Comparison of ENCODE assay signal across 15 cellular contexts in genomic region chr20:1631309-1632227, GRCh38. TPM values are rescaled to one million over a fixed set of nuclear protein-coding genes. Genes with fewer than 3 reads are reported as not detected.
DNase-seq lines count a peak whose midpoint lies in the region; ATAC-seq and TF ChIP-seq lines count a peak whose summit lies in the region.
"Had no signal": no experiment of that assay in that cellular context is flagged by ENCODE, and none has a peak within 500 bp of the region (broad histone marks: within the 10 kb centered on the region; RNA-seq: fewer than 3 reads in every experiment).

No MANE protein-coding gene starts in this region.

- H3K36me3 ChIP-seq in naive thymus-derived CD4-positive, alpha-beta T cell (ENCODE audit: control insufficient read depth in 2 of 3, insufficient read depth in 3 of 3, low read length in 3 of 3): peaks cover 0 to 53% (median 23%) of the 10 kb centered on the region in 3 experiments

- peak; percentile 40 for DNase-seq in activated CD4-positive, alpha-beta T cell treated with anti-CD3 and anti-CD28 coated beads, Interleukin-2, amount 10 ng/mL, durations not matched to agents 24 days and 14 days
- DNase-seq in activated CD4-positive, alpha-beta T cell treated with anti-CD3 and anti-CD28 coated beads, Interleukin-2, amount 50 U/mL, for 4 hours: no peak
- DNase-seq in NB4 (ENCODE audit: low read depth) (peak; percentile 87), Right ventricle myocardium superior (no peak), cardiac septum (ENCODE audit: low spot score) (no peak), NCI-H2227 (lab: John Stamatoyannopoulos, UW; ENCODE audit: unreplicated experiment) (no peak)
- no peak for DNase-seq in activated naive CD8-positive, alpha-beta T cell treated with anti-CD3 and anti-CD28 coated beads, Interleukin-2, amount 10 ng/mL, durations not matched to agents 7 days and 5 days
- no peak for DNase-seq in naive thymus-derived CD4-positive, alpha-beta T cell
- DNase-seq: DMS53, hippocampal formation, NCI-H1092, NCI-H2227 treated with DMSO at 0.1 percent for 48 hours had no signal

- no peaks in the 10 kb centered on the region for H3K9me3 Mint-ChIP-seq in activated CD4-positive, alpha-beta T cell treated with anti-CD3 and anti-CD28 coated beads, Interleukin-2, amount 10 ng/mL, durations not matched to agents 24 days and 14 days
- no peaks in the 10 kb centered on the region for H3K9me3 Mint-ChIP-seq in activated naive CD8-positive, alpha-beta T cell treated with anti-CD3 and anti-CD28 coated beads, Interleukin-2, amount 10 ng/mL, durations not matched to agents 7 days and 5 days
- no peaks in the 10 kb centered on the region for H3K9me3 Mint-ChIP-seq in naive thymus-derived CD4-positive, alpha-beta T cell

- H3K36me3 Mint-ChIP-seq in activated CD4-positive, alpha-beta T cell treated with anti-CD3 and anti-CD28 coated beads, Interleukin-2, amount 10 ng/mL, durations not matched to agents 24 days and 14 days (ENCODE audit: low read depth): peaks cover 77% of the 10 kb centered on the region
- peaks cover 67% of the 10 kb centered on the region for H3K36me3 Mint-ChIP-seq in activated naive CD8-positive, alpha-beta T cell treated with anti-CD3 and anti-CD28 coated beads, Interleukin-2, amount 10 ng/mL, durations not matched to agents 7 days and 5 days
- peaks cover 30 to 69% (median 46%) of the 10 kb centered on the region in 5 donors for H3K36me3 Mint-ChIP-seq in naive thymus-derived CD4-positive, alpha-beta T cell
- H3K36me3 Mint-ChIP-seq: brain, mesothelial cell of epicardium had no signal

- peak overlapping the region; percentile 35 for H3K4me3 Mint-ChIP-seq in activated CD4-positive, alpha-beta T cell treated with anti-CD3 and anti-CD28 coated beads, Interleukin-2, amount 10 ng/mL, durations not matched to agents 24 days and 14 days
- H3K4me3 Mint-ChIP-seq in activated naive CD8-positive, alpha-beta T cell treated with anti-CD3 and anti-CD28 coated beads, Interleukin-2, amount 10 ng/mL, durations not matched to agents 7 days and 5 days: peak overlapping the region; percentile 24
- peak overlapping the region in 8 of 10 donors; percentile 16 to 77 (median 61) for H3K4me3 Mint-ChIP-seq in naive thymus-derived CD4-positive, alpha-beta T cell
- H3K4me3 Mint-ChIP-seq: brain, mesothelial cell of epicardium had no signal

- CTCF ChIA-PET in naive thymus-derived CD4-positive, alpha-beta T cell (lab: Charles Lee): interaction anchor here (0.6 to 1.0 kb wide), 2 partner anchors 102 to 104 kb away, joined by 3 to 4 read pairs; no protein-coding TSS in a partner anchor

- H3K4me3 ChIP-seq in NB4 (ENCODE audit: low read depth, low read length): no peak overlapping the region
- H3K4me3 ChIP-seq in naive thymus-derived CD4-positive, alpha-beta T cell (ENCODE audit: low read length): no peak overlapping the region

- H3K27me3 Mint-ChIP-seq in activated CD4-positive, alpha-beta T cell treated with anti-CD3 and anti-CD28 coated beads, Interleukin-2, amount 10 ng/mL, durations not matched to agents 24 days and 14 days: no peaks in the 10 kb centered on the region
- no peaks in the 10 kb centered on the region for H3K27me3 Mint-ChIP-seq in activated naive CD8-positive, alpha-beta T cell treated with anti-CD3 and anti-CD28 coated beads, Interleukin-2, amount 10 ng/mL, durations not matched to agents 7 days and 5 days
- no peaks in the 10 kb centered on the region for H3K27me3 Mint-ChIP-seq in naive thymus-derived CD4-positive, alpha-beta T cell

- intact Hi-C loops in activated CD4-positive, alpha-beta T cell treated with anti-CD3 and anti-CD28 coated beads, Interleukin-2, amount 10 ng/mL, durations not matched to agents 24 days and 14 days (cut with micrococcal nuclease): no loop called here
- intact Hi-C loops in naive thymus-derived CD4-positive, alpha-beta T cell (cut with micrococcal nuclease): loop anchor here in 1 of 2 donors (1.0 kb wide), 1 partner anchor 9 kb away; no protein-coding TSS in a partner anchor
- intact Hi-C loops in Right ventricle myocardium superior (cut with DNase I) (no loop called here), cardiac septum (cut with DNase I) (no loop called here)

- H3K27ac Mint-ChIP-seq in activated CD4-positive, alpha-beta T cell treated with anti-CD3 and anti-CD28 coated beads, Interleukin-2, amount 10 ng/mL, durations not matched to agents 24 days and 14 days: peak overlapping the region; percentile 70
- peak overlapping the region; percentile 62 for H3K27ac Mint-ChIP-seq in activated naive CD8-positive, alpha-beta T cell treated with anti-CD3 and anti-CD28 coated beads, Interleukin-2, amount 10 ng/mL, durations not matched to agents 7 days and 5 days
- peak overlapping the region in 8 of 9 donors; percentile 52 to 94 (median 91) for H3K27ac Mint-ChIP-seq in naive thymus-derived CD4-positive, alpha-beta T cell
- H3K27ac Mint-ChIP-seq: brain, mesothelial cell of epicardium had no signal

- peak overlapping the region; percentile 42 for H3K27ac ChIP-seq in naive thymus-derived CD4-positive, alpha-beta T cell (ENCODE audit: low read depth, low read length)

- H3K9me3 ChIP-seq in naive thymus-derived CD4-positive, alpha-beta T cell (ENCODE audit: control insufficient read depth in 2 of 3, low read length in 3 of 3): no peaks in the 10 kb centered on the region

- no peak for TF ChIP-seq POLR2A in NB4 (IDR thresholded peaks at IDR 0.05; ENCODE audit: extremely low read depth, insufficient read length)

- H3K27me3 ChIP-seq in naive thymus-derived CD4-positive, alpha-beta T cell (ENCODE audit: control insufficient read depth in 2 of 2, insufficient read depth in 2 of 2, low read length in 2 of 2): no peaks in the 10 kb centered on the region

- peaks cover 35% of the 10 kb centered on the region for H3K4me1 Mint-ChIP-seq in activated CD4-positive, alpha-beta T cell treated with anti-CD3 and anti-CD28 coated beads, Interleukin-2, amount 10 ng/mL, durations not matched to agents 24 days and 14 days
- peaks cover 38% of the 10 kb centered on the region for H3K4me1 Mint-ChIP-seq in activated naive CD8-positive, alpha-beta T cell treated with anti-CD3 and anti-CD28 coated beads, Interleukin-2, amount 10 ng/mL, durations not matched to agents 7 days and 5 days
- H3K4me1 Mint-ChIP-seq in naive thymus-derived CD4-positive, alpha-beta T cell: peaks cover 32 to 74% (median 65%) of the 10 kb centered on the region in 7 donors
- H3K4me1 Mint-ChIP-seq: brain had no signal

- no peak for ATAC-seq in activated naive CD8-positive, alpha-beta T cell treated with anti-CD3 and anti-CD28 coated beads, Interleukin-2, amount 10 ng/mL, durations not matched to agents 7 days and 5 days (ENCODE audit: low read depth)
- ATAC-seq in naive thymus-derived CD4-positive, alpha-beta T cell: no peak
- no peak for ATAC-seq in Right ventricle myocardium superior (ENCODE audit: poor library complexity)

- TF ChIP-seq CTCF in NB4 (IDR thresholded peaks at IDR 0.05; ENCODE audit: low read depth, low read length): no peak

- POLR2A ChIA-PET in activated naive CD8-positive, alpha-beta T cell treated with anti-CD3 and anti-CD28 coated beads, Interleukin-2, amount 10 ng/mL, durations not matched to agents 7 days and 5 days (lab: Charles Lee): no interaction called here
- POLR2A ChIA-PET in naive thymus-derived CD4-positive, alpha-beta T cell (lab: Charles Lee): interaction anchor here (1.3 to 1.4 kb wide), 2 partner anchors 8 to 28 kb away, joined by 3 read pairs; no protein-coding TSS in a partner anchor

- H3K4me1 ChIP-seq in naive thymus-derived CD4-positive, alpha-beta T cell (ENCODE audit: control insufficient read depth in 2 of 2, insufficient read depth in 2 of 2, low read length in 2 of 2): peaks cover 14 to 36% of the 10 kb centered on the region in 2 donors

RNA-seq across cellular contexts. Expression of gene SIRPB1, which starts 11.8 kb away (rescaled TPM):
- 0.82 and 2.8 TPM in 2 replicates for total RNA-seq in activated CD4-positive, alpha-beta T cell treated with anti-CD3 and anti-CD28 coated beads, Interleukin-2, amount 10 ng/mL, durations not matched to agents 24 days and 14 days
- total RNA-seq in activated naive CD8-positive, alpha-beta T cell treated with anti-CD3 and anti-CD28 coated beads, Interleukin-2, amount 10 ng/mL, durations not matched to agents 7 days and 5 days: 1 to 10 TPM; 6.5 to 9.6 TPM
- total RNA-seq in naive thymus-derived CD4-positive, alpha-beta T cell: 10 to 100 TPM in 3 of 5 experiments, 1 to 10 TPM in 2; 4.6 to 28.2 (median 11.9) TPM
- polyA plus RNA-seq in naive thymus-derived CD4-positive, alpha-beta T cell: 1 to 10 TPM; 2.2 to 7.9 TPM
- total RNA-seq in Right ventricle myocardium superior: 0.35 TPM
- total RNA-seq in cardiac septum: 0.92 TPM

RNA-seq across cellular contexts. Expression of gene SIRPG, which starts 26.0 kb away (rescaled TPM):
- 33.8 and 34.3 TPM in 2 replicates for total RNA-seq in activated CD4-positive, alpha-beta T cell treated with anti-CD3 and anti-CD28 coated beads, Interleukin-2, amount 10 ng/mL, durations not matched to agents 24 days and 14 days
- total RNA-seq in activated naive CD8-positive, alpha-beta T cell treated with anti-CD3 and anti-CD28 coated beads, Interleukin-2, amount 10 ng/mL, durations not matched to agents 7 days and 5 days: 100 to 1,000 TPM in 1 of 2 experiments, 10 to 100 TPM in 1; 98.7 to 100 TPM
- 10 to 100 TPM; 25.6 to 71.7 (median 50.2) TPM for total RNA-seq in naive thymus-derived CD4-positive, alpha-beta T cell
- polyA plus RNA-seq in naive thymus-derived CD4-positive, alpha-beta T cell: 100 to 1,000 TPM; 197 to 198 TPM
- total RNA-seq in Right ventricle myocardium superior (not detected), cardiac septum (not detected)
- total RNA-seq: mesothelial cell of epicardium, urinary bladder had no signal

Comparison
In these comparisons a context has a peak if more than half of its experiments do, and no peak if none do; other contexts are left out.
1. DNase-seq: peak in activated CD4-positive, alpha-beta T cell treated with anti-CD3 and anti-CD28 coated beads, Interleukin-2, amount 10 ng/mL, durations not matched to agents 24 days and 14 days (single experiment) and NB4 (single experiment); none in activated CD4-positive, alpha-beta T cell treated with anti-CD3 and anti-CD28 coated beads, Interleukin-2, amount 50 U/mL, for 4 hours (0 of 2), activated naive CD8-positive, alpha-beta T cell treated with anti-CD3 and anti-CD28 coated beads, Interleukin-2, amount 10 ng/mL, durations not matched to agents 7 days and 5 days (single experiment), naive thymus-derived CD4-positive, alpha-beta T cell (0 of 9), Right ventricle myocardium superior (single experiment), cardiac septum (single experiment) and NCI-H2227 (single experiment).
2. RNA of gene SIRPG, which starts 26.0 kb away (total RNA-seq): 98.7 to 100 TPM in activated naive CD8-positive, alpha-beta T cell treated with anti-CD3 and anti-CD28 coated beads, Interleukin-2, amount 10 ng/mL, durations not matched to agents 7 days and 5 days, 25.6 to 71.7 TPM in naive thymus-derived CD4-positive, alpha-beta T cell and 33.8 to 34.3 TPM in activated CD4-positive, alpha-beta T cell treated with anti-CD3 and anti-CD28 coated beads, Interleukin-2, amount 10 ng/mL, durations not matched to agents 24 days and 14 days; not detected in Right ventricle myocardium superior (single experiment) and not detected in cardiac septum (single experiment); every median in the first group is over 10 times any median in the second.
3. Peak in every context shown above with its lines, with median percentiles within 50 percentile points of each other: H3K27ac Mint-ChIP-seq and H3K4me3 Mint-ChIP-seq.